In the genomic region with DNA sequence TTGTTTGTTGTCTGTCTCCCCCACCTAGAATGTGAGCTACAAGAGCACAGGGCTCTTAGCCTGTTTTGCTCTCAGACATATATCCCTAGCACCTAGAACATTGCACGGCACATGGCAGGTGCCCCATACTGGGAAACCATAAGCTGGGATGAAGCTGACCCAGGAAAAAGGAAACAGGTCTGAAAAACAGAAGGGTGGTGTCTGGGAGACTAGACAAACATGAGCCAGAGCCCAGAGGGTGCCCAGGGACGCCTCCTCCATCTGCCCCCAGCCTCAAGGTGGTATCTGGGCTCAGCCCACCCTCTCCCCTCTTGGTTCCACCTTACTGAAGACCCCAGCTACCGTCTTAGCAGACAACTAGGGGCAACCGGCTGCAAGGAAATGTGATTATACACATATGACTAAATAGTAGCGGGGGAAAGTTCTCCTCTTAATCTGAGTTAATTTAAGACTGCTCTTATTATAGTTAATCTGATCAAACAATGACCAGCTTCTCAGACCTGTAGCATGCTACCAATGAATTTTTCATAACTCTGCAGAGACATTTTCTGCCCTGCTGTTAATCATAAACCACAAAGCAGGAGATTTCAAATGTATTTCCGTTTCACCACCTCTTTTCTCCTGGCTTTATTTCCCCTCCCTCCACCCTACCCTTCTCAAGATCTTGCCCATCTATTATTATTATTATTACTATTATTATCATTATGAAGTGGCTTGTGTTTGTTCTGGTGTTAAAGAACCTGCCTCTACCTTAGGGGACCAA, we compare ENCODE assay signal across 27 cellular contexts. TPM values are rescaled to one million over a fixed set of nuclear protein-coding genes. Genes with fewer than 3 reads are reported as not detected.
"Had no signal": no experiment of that assay in that cellular context is flagged by ENCODE, and none has a peak within 500 bp of the region (broad histone marks: within the 10 kb centered on the region; RNA-seq: fewer than 3 reads in every experiment).

No MANE protein-coding gene starts in this region.

- H3K36me3 Mint-ChIP-seq: mesothelial cell of epicardium; neural progenitor cell; stimulated activated effector memory CD8-positive, alpha-beta T cell treated with anti-CD3 and anti-CD28 coated beads, Interleukin-12 subunit alpha, Interleukin-12 subunit beta, amount 100 ng/mL, for 72 hours had no signal

- H3K4me1 Mint-ChIP-seq: mesothelial cell of epicardium; naive thymus-derived CD4-positive, alpha-beta T cell; nephron; neural progenitor cell; stimulated activated effector memory CD8-positive, alpha-beta T cell treated with anti-CD3 and anti-CD28 coated beads, Interleukin-12 subunit alpha, Interleukin-12 subunit beta, amount 100 ng/mL, for 72 hours had no signal

- H3K27ac ChIP-seq: esophagus muscularis mucosa, foreskin keratinocyte, left lung, neural progenitor cell, ovary, right atrium auricular region, stomach, thyroid gland, vagina had no signal

- H3K27me3 ChIP-seq: foreskin keratinocyte, left lung, neural progenitor cell, ovary, right atrium auricular region, thyroid gland, vagina had no signal

- H3K27me3 Mint-ChIP-seq: progenitor cell of endocrine pancreas had no signal

- H3K4me1 ChIP-seq: esophagus muscularis mucosa, foreskin keratinocyte, left lung, neural progenitor cell, right atrium auricular region, stomach, thyroid gland, vagina had no signal

- DNase-seq: effector CD8-positive, alpha-beta T cell; foreskin keratinocyte; glutamatergic neuron; hypothalamus; left lung; mesenchymal stem cell; naive thymus-derived CD4-positive, alpha-beta T cell; ovary; stimulated activated CD4-positive, alpha-beta T cell treated with anti-CD3 and anti-CD28 coated beads, Interleukin-12 subunit alpha, Interleukin-12 subunit beta, amount 100 ng/mL, for 4 hours; stimulated activated CD4-positive, alpha-beta T cell treated with anti-CD3 and anti-CD28 coated beads, Interleukin-2, amount 100 ng/mL, for 24 hours; stimulated activated CD4-positive, alpha-beta T cell treated with anti-CD3 and anti-CD28 coated beads, Interleukin-4, amount 100 ng/mL, for 24 hours; stimulated activated naive CD4-positive, alpha-beta T cell treated with Interleukin-2 at 50 U/mL for 16 hours; stomach; thyroid gland; trophoblast cell had no signal

- H3K9me3 ChIP-seq: esophagus muscularis mucosa, left lung, ovary, right atrium auricular region, stomach, thyroid gland, vagina had no signal

- H3K4me3 Mint-ChIP-seq: dendritic cell treated with granulocyte-macrophage colony-stimulating factor and Interleukin-4, amounts not matched to agents 40 ng/mL and 50 ng/mL, for 4 days; mesothelial cell of epicardium; naive thymus-derived CD4-positive, alpha-beta T cell; nephron; neural progenitor cell; stimulated activated effector memory CD8-positive, alpha-beta T cell treated with anti-CD3 and anti-CD28 coated beads, Interleukin-12 subunit alpha, Interleukin-12 subunit beta, amount 100 ng/mL, for 72 hours had no signal

- H3K27ac Mint-ChIP-seq: dendritic cell treated with granulocyte-macrophage colony-stimulating factor and Interleukin-4, amounts not matched to agents 40 ng/mL and 50 ng/mL, for 4 days; mesothelial cell of epicardium; naive thymus-derived CD4-positive, alpha-beta T cell; nephron; neural progenitor cell; progenitor cell of endocrine pancreas; stimulated activated effector memory CD8-positive, alpha-beta T cell treated with anti-CD3 and anti-CD28 coated beads, Interleukin-12 subunit alpha, Interleukin-12 subunit beta, amount 100 ng/mL, for 72 hours had no signal

- H3K9me3 Mint-ChIP-seq: dendritic cell treated with granulocyte-macrophage colony-stimulating factor and Interleukin-4, amounts not matched to agents 40 ng/mL and 50 ng/mL, for 4 days; mesothelial cell of epicardium; nephron; stimulated activated effector memory CD8-positive, alpha-beta T cell treated with anti-CD3 and anti-CD28 coated beads, Interleukin-12 subunit alpha, Interleukin-12 subunit beta, amount 100 ng/mL, for 72 hours had no signal

- H3K36me3 ChIP-seq: esophagus muscularis mucosa, left lung, neural progenitor cell, ovary, right atrium auricular region, stomach, thyroid gland, vagina had no signal

- H3K9ac ChIP-seq: neural progenitor cell had no signal

- H3K4me3 ChIP-seq: esophagus muscularis mucosa, left lung, neural progenitor cell, ovary, right atrium auricular region, smooth muscle cell, stomach, thyroid gland, vagina had no signal

- H3K4me2 ChIP-seq: neural progenitor cell, smooth muscle cell had no signal

- H2AFZ ChIP-seq: neural progenitor cell had no signal

RNA-seq across cellular contexts. Expression of gene KSR2, which starts 31.9 kb away (rescaled TPM):
- total RNA-seq: fibroblast of lung, sciatic nerve had no signal
- polyA plus RNA-seq: fibroblast of lung; naive thymus-derived CD4-positive, alpha-beta T cell; ovary; smooth muscle cell had no signal
